ENCODE assay signal across 8 cellular contexts in the genomic region with DNA sequence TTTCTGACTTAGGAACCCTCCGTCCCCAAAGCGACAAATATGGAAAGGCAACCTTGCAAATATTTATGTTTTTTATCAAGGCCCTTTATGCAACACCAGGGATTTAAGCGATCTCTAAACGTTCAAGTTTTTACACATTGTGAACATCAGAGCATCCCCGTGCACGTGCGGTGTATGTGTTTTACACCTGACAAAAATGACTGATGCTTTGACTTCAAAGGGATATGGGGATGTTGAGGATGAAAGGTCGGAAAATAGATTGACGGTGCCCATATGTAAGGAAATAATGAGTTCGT. TPM values are rescaled to one million over a fixed set of nuclear protein-coding genes. Genes with fewer than 3 reads are reported as not detected.
DNase-seq lines count a peak whose midpoint lies in the region; ATAC-seq and TF ChIP-seq lines count a peak whose summit lies in the region.

No MANE protein-coding gene starts in this region.

- peaks cover 14% of the 10 kb centered on the region for H3K4me1 ChIP-seq in SJSA1 (replicated peaks)
- H3K4me1 ChIP-seq in prostate gland (replicated peaks) = no peaks in the 10 kb centered on the region

- peak overlapping the region; percentile 69 for H3K4me3 ChIP-seq in SJSA1
- peak overlapping the region; percentile 70 for H3K4me3 ChIP-seq in fibroblast of mammary gland (ENCODE audit: control insufficient read depth, low read depth, low read length)
- peak overlapping the region; percentile 83 to 90 for H3K4me3 ChIP-seq in prostate gland

- 11% methylated on average over 10 of the region's 10 CpGs for WGBS in prostate gland

- DNase-seq in ELR (ENCODE audit: low read depth) = peak; percentile 10
- DNase-seq in SJSA1 (ENCODE audit: low read depth in 1 of 2, low spot score in 2 of 2) = no peak
- no peak for DNase-seq in fibroblast of mammary gland (ENCODE audit: low read depth)
- DNase-seq in prostate gland (ENCODE audit: low spot score) = no peak
- no peak for DNase-seq in DMS114 treated with DMSO at 0.1 percent for 48 hours (lab: John Stamatoyannopoulos, UW; ENCODE audit: unreplicated experiment)

- H3K27me3 ChIP-seq in SJSA1 (replicated peaks) (no peaks in the 10 kb centered on the region), prostate gland (replicated peaks; ENCODE audit: insufficient read depth) (no peaks in the 10 kb centered on the region)

- intact Hi-C loops in prostate gland (cut with DNase I) = loop anchor here (5.0 kb wide), 1 partner anchor 233 kb away; a partner anchor contains a TSS

- H3K27ac ChIP-seq in SJSA1 (0 out of 2 replicates have a peak overlapping the region, but pooled peaks have one; percentile 64), prostate gland (peak overlapping the region; percentile 95 to 96)

- TF ChIP-seq CTCF in fibroblast of mammary gland (conservative IDR thresholded peaks at IDR 0.05; ENCODE audit: control insufficient read depth, insufficient read depth, low read depth, low read length) (no peak), prostate gland (IDR thresholded peaks at IDR 0.05) (no peak)

- no peak for ATAC-seq in GM18868 (IDR thresholded peaks at IDR 0.05; ENCODE audit: unreplicated experiment)
- no peak for ATAC-seq in HG03139 (IDR thresholded peaks at IDR 0.05; ENCODE audit: unreplicated experiment)
- ATAC-seq in HG02588 (IDR thresholded peaks at IDR 0.05; ENCODE audit: unreplicated experiment) = no peak

- no peak for TF ChIP-seq POLR2A in prostate gland (IDR thresholded peaks at IDR 0.05)

- H3K36me3 ChIP-seq in SJSA1 (no peaks in the 10 kb centered on the region), prostate gland (no peaks in the 10 kb centered on the region)

- H3K9me3 ChIP-seq in SJSA1 (replicated peaks) = no peaks in the 10 kb centered on the region
- no peaks in the 10 kb centered on the region for H3K9me3 ChIP-seq in prostate gland

RNA-seq across cellular contexts. Expression of a gene that starts 0.8 kb away (rescaled TPM):
- total RNA-seq in SJSA1 (2014; rRNA removed; shearing (Covaris generic)) = 10.4 and 12.0 TPM in 2 replicates
- total RNA-seq in prostate gland = 10 to 100 TPM; 26.7 to 34.7 TPM

RNA-seq across cellular contexts. Expression of a gene that starts 2.0 kb away (rescaled TPM):
- 2.1 and 3.7 TPM in 2 replicates for total RNA-seq in SJSA1 (2014; rRNA removed; shearing (Covaris generic))
- total RNA-seq in prostate gland = 1 to 10 TPM; 4.1 to 9.3 TPM
